28 cellular contexts compared by ENCODE assay signal in the genomic region with DNA sequence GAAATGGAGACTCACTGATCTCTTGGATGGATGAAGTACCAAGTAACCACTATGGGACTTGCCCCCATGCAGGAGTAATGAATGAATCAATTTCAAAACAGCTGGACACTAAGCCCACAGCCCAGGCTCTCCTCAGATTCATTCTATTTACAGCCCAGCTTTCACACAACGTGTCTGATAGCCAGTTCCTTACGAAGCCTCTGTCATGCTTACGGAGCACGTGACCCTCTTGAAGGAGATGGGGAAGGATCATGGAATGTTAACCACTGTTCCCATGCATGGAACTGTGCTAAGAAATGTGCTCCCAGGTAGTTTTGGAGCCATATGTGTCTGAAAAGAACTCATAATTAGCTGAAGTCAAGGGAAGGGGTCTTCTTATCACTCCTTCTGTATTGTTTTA.
DNase-seq lines count a peak whose midpoint lies in the region; ATAC-seq, FAIRE-seq and TF ChIP-seq lines count a peak whose summit lies in the region.
"Had no signal": no experiment of that assay in that cellular context is flagged by ENCODE, and none has a peak within 500 bp of the region (broad histone marks: within the 10 kb centered on the region; RNA-seq: fewer than 3 reads in every experiment).

No MANE protein-coding gene starts in this region.

- no peak overlapping the region for H3K4me3 ChIP-seq in GM23338
- H3K4me3 ChIP-seq in K562 = no peak overlapping the region
- no peak overlapping the region for H3K4me3 ChIP-seq in mesendoderm (ENCODE audit: low read length)
- H3K4me3 ChIP-seq in trophoblast cell (ENCODE audit: low read depth, low read length) = no peak overlapping the region
- H3K4me3 ChIP-seq in Caco-2 (ENCODE audit: low read depth, low read length) = no peak overlapping the region
- H3K4me3 ChIP-seq: BLaER1 treated with 17β-estradiol and CSF1 and Interleukin-3, amounts not matched to agents 10 nM and 100 nM; GM12878 had no signal

- H3K79me2 ChIP-seq in GM23338 (replicated peaks; ENCODE audit: insufficient read depth) = no peaks in the 10 kb centered on the region
- no peaks in the 10 kb centered on the region for H3K79me2 ChIP-seq in K562 (ENCODE audit: control insufficient read depth, insufficient read depth, low read length)
- H3K79me2 ChIP-seq in mesendoderm (ENCODE audit: control insufficient read depth, insufficient read depth, low read length) = no peaks in the 10 kb centered on the region
- no peaks in the 10 kb centered on the region for H3K79me2 ChIP-seq in trophoblast cell (ENCODE audit: control insufficient read depth, insufficient read depth, low read length, poor library complexity)

- no peak for DNase-seq in GM23338 (ENCODE audit: low spot score)
- no peak for DNase-seq in K562 (ENCODE audit: extremely low read depth in 1 of 4, low spot score in 3 of 4)
- DNase-seq in mesendoderm = no peak
- DNase-seq in trophoblast cell = no peak
- DNase-seq in endothelial cell (ENCODE audit: low spot score) = no peak
- DNase-seq in SW 1271 (lab: John Stamatoyannopoulos, UW) = no peak
- DNase-seq in Caco-2 = no peak
- DNase-seq: AML-193; CD4-positive, alpha-beta T cell; GDM1; H7; Kasumi-1; NCI-H1092 treated with DMSO at 0.1 percent for 48 hours; NCI-H1436; NCI-H187; NCI-H2081 treated with DMSO at 0.1 percent for 48 hours; NCI-H2171 treated with DMSO at 0.1 percent for 48 hours; NCI-H446; NCI-H524 treated with DMSO at 0.1 percent for 48 hours; NCI-H774; SIG-M5; SK-N-SH had no signal

- H3K23ac ChIP-seq in mesendoderm (ENCODE audit: low read length) (peak overlapping the region; percentile 48), trophoblast cell (ENCODE audit: low read length) (no peak overlapping the region)

- no peak for TF ChIP-seq POLR2A in K562 (conservative IDR thresholded peaks at IDR 0.05)

- no peak overlapping the region for H2BK15ac ChIP-seq in mesendoderm (replicated peaks; ENCODE audit: low read depth)

- no peak for TF ChIP-seq CTCF in GM23338 (conservative IDR thresholded peaks at IDR 0.05; ENCODE audit: low read depth in 2 of 2)
- TF ChIP-seq CTCF in K562 (IDR thresholded peaks at IDR 0.05 in 2 of 3, conservative IDR thresholded peaks at IDR 0.05 in 1 of 3; ENCODE audit: insufficient read depth in 2 of 3, low read depth in 1 of 3, low read length in 3 of 3) = no peak
- TF ChIP-seq CTCF in endothelial cell (IDR thresholded peaks at IDR 0.05; ENCODE audit: unreplicated experiment) = no peak
- TF ChIP-seq CTCF in Caco-2 (IDR thresholded peaks at IDR 0.05; ENCODE audit: insufficient read depth in 1 of 2, low read depth in 1 of 2, low read length in 1 of 2, severe bottlenecking in 1 of 2, unreplicated experiment in 1 of 2) = no peak

- no peak overlapping the region for H2BK12ac ChIP-seq in trophoblast cell (ENCODE audit: low read length)

- H3K9me1 ChIP-seq in K562 (ENCODE audit: control insufficient read depth, insufficient read depth, low read length) = no peaks in the 10 kb centered on the region

- H2BK120ac ChIP-seq in mesendoderm (ENCODE audit: low read depth, low read length) (no peak overlapping the region), trophoblast cell (ENCODE audit: insufficient read depth, low read length, poor library complexity) (no peak overlapping the region)

- H3K9me3 ChIP-seq in K562 (replicated peaks; ENCODE audit: control insufficient read depth, insufficient read depth, low read depth, low read length) (no peaks in the 10 kb centered on the region), trophoblast cell (ENCODE audit: insufficient read depth, low read depth, low read length) (peaks cover 4% of the 10 kb centered on the region), Caco-2 (no peaks in the 10 kb centered on the region)
- H3K9me3 ChIP-seq: SK-N-SH had no signal

- H3K4me2 ChIP-seq in GM23338 (no peak overlapping the region), K562 (ENCODE audit: insufficient read depth, low read length) (no peak overlapping the region), mesendoderm (ENCODE audit: low read length) (no peak overlapping the region), trophoblast cell (ENCODE audit: low read length) (no peak overlapping the region)
- H3K4me2 ChIP-seq: BLaER1 treated with 17β-estradiol and CSF1 and Interleukin-3, amounts not matched to agents 10 nM and 100 nM; SK-N-SH had no signal

- no TSS peak for BruUV-seq in K562 (replicated peaks; lab: Mats Ljungman, UMichigan)
- no TSS peak for BruUV-seq in Caco-2 (replicated peaks; lab: Mats Ljungman, UMichigan)

- H4K5ac ChIP-seq in mesendoderm (ENCODE audit: low read length) = no peak overlapping the region

- H2BK5ac ChIP-seq in mesendoderm (ENCODE audit: low read length) (no peak overlapping the region), trophoblast cell (ENCODE audit: low read depth, low read length, poor library complexity) (no peak overlapping the region)

- H3K4ac ChIP-seq in mesendoderm (ENCODE audit: low read depth, low read length) (no peak overlapping the region), trophoblast cell (ENCODE audit: low read depth, low read length) (no peak overlapping the region)

- H2AFZ ChIP-seq in GM23338 (0 out of 2 replicates have a peak overlapping the region, but pooled peaks have one; percentile 28), K562 (ENCODE audit: low read depth, low read length) (no peak overlapping the region), trophoblast cell (ENCODE audit: insufficient read depth, low read length, poor library complexity) (no peak overlapping the region)

- H3K4me1 ChIP-seq in GM23338 (ENCODE audit: insufficient read depth) (peaks cover 4% of the 10 kb centered on the region; the same call in 1 of the 2 replicates), K562 (replicated peaks in 1 of 2; ENCODE audit: control insufficient read depth in 2 of 2, insufficient read depth in 2 of 2, low read length in 2 of 2) (no peaks in the 10 kb centered on the region), mesendoderm (ENCODE audit: control insufficient read depth, low read depth, low read length) (no peaks in the 10 kb centered on the region), trophoblast cell (ENCODE audit: control insufficient read depth in 1 of 2, insufficient read depth in 2 of 2, low read length in 2 of 2) (peaks cover 5 to 8% of the 10 kb centered on the region in 2 experiments), Caco-2 (peaks cover 7% of the 10 kb centered on the region; the same call in 1 of the 2 replicates)
- H3K4me1 ChIP-seq: BLaER1 treated with 17β-estradiol and CSF1 and Interleukin-3, amounts not matched to agents 10 nM and 100 nM had no signal

- H3K56ac ChIP-seq in mesendoderm (ENCODE audit: low read length) = no peak overlapping the region

- H3K36me3 ChIP-seq in GM23338 (ENCODE audit: insufficient read depth) (no peaks in the 10 kb centered on the region), K562 (ENCODE audit: control insufficient read depth, insufficient read depth, low read length) (no peaks in the 10 kb centered on the region), mesendoderm (ENCODE audit: control insufficient read depth, insufficient read depth, low read length) (no peaks in the 10 kb centered on the region), trophoblast cell (ENCODE audit: control insufficient read depth in 1 of 2, insufficient read depth in 2 of 2, low read length in 2 of 2) (peaks cover 5 to 6% of the 10 kb centered on the region in 2 experiments), Caco-2 (ENCODE audit: control insufficient read depth, insufficient read depth, low read length) (no peaks in the 10 kb centered on the region)
- H3K36me3 ChIP-seq: BLaER1 treated with 17β-estradiol and CSF1 and Interleukin-3, amounts not matched to agents 10 nM and 100 nM had no signal

- H3K4me3 Mint-ChIP-seq in GM23338 (no peak overlapping the region), endothelial cell (ENCODE audit: unreplicated experiment) (no peak overlapping the region), Caco-2 (ENCODE audit: unreplicated experiment) (no peak overlapping the region)
- H3K4me3 Mint-ChIP-seq: CD4-positive, alpha-beta T cell had no signal

- H3K9ac ChIP-seq in K562 (ENCODE audit: insufficient read depth in 1 of 2, low read depth in 2 of 2, low read length in 2 of 2) = no peak overlapping the region
- no peak overlapping the region for H3K9ac ChIP-seq in mesendoderm (ENCODE audit: low read length)
- no peak overlapping the region for H3K9ac ChIP-seq in trophoblast cell (ENCODE audit: low read length)
- H3K9ac ChIP-seq: BLaER1 treated with 17β-estradiol and CSF1 and Interleukin-3, amounts not matched to agents 10 nM and 100 nM; SK-N-SH had no signal

- FAIRE-seq in K562 (lab: Jason Lieb, UNC) = no peak
- FAIRE-seq: A204.1, GM12878, GM19239, RCC 7860 had no signal

- H3K36me3 Mint-ChIP-seq in GM23338 (ENCODE audit: low read depth) (peaks cover 9% of the 10 kb centered on the region), endothelial cell (ENCODE audit: low read depth, unreplicated experiment) (peaks cover 7% of the 10 kb centered on the region), Caco-2 (ENCODE audit: insufficient read depth, unreplicated experiment) (no peaks in the 10 kb centered on the region)

- H2AK5ac ChIP-seq in mesendoderm (ENCODE audit: low read length) = no peak overlapping the region
- H2AK5ac ChIP-seq in trophoblast cell (ENCODE audit: low read length) = peak overlapping the region; percentile 53

- CTCF ChIA-PET in K562 (lab: Yijun Ruan, JAX; ENCODE audit: low intra/inter-chr PET ratio) (no interaction called here), Caco-2 (lab: Charles Lee) (interaction anchor here (0.6 kb wide), 1 partner anchor 528 kb away, joined by 3 read pairs; no protein-coding TSS in a partner anchor)

- H3K27me3 Mint-ChIP-seq in GM23338 (ENCODE audit: insufficient read depth, low read depth, poor library complexity) (peaks cover 9% of the 10 kb centered on the region), endothelial cell (ENCODE audit: unreplicated experiment) (no peaks in the 10 kb centered on the region), Caco-2 (ENCODE audit: insufficient read depth, unreplicated experiment) (no peaks in the 10 kb centered on the region)

- H3K4me1 Mint-ChIP-seq in GM23338 (peaks cover 7% of the 10 kb centered on the region), endothelial cell (ENCODE audit: unreplicated experiment) (peaks cover 3% of the 10 kb centered on the region), Caco-2 (ENCODE audit: low read depth, unreplicated experiment) (peaks cover 6% of the 10 kb centered on the region)

- H4K20me1 ChIP-seq in GM23338 (replicated peaks; ENCODE audit: insufficient read depth) (no peaks in the 10 kb centered on the region), K562 (replicated peaks; ENCODE audit: control insufficient read depth, insufficient read depth, low read length) (no peaks in the 10 kb centered on the region)
- H4K20me1 ChIP-seq: BLaER1 treated with 17β-estradiol and CSF1 and Interleukin-3, amounts not matched to agents 10 nM and 100 nM had no signal

- H3K14ac ChIP-seq in trophoblast cell (ENCODE audit: low read length) = no peak overlapping the region

- POLR2A ChIA-PET in K562 (lab: Yijun Ruan, JAX) (no interaction called here), Caco-2 (lab: Charles Lee) (no interaction called here)

- H4K91ac ChIP-seq in trophoblast cell (ENCODE audit: low read depth, low read length) = no peak overlapping the region

- TF ChIP-seq RAD21 in K562 (CRISPR knock-in tag; conservative IDR thresholded peaks at IDR 0.05 in 1 of 2, IDR thresholded peaks at IDR 0.05 in 1 of 2) = no peak

- H3K9me3 Mint-ChIP-seq in GM23338 (peaks cover 14% of the 10 kb centered on the region; the same call in 2 of the 3 replicates), endothelial cell (ENCODE audit: unreplicated experiment) (peaks cover 7% of the 10 kb centered on the region), Caco-2 (ENCODE audit: unreplicated experiment) (no peaks in the 10 kb centered on the region)

- H4K12ac ChIP-seq in trophoblast cell (ENCODE audit: low read depth, low read length) = no peak overlapping the region

- in situ Hi-C loops in K562 (cut with MboI) = no loop called here

- H3K27ac Mint-ChIP-seq in GM23338 (no peak overlapping the region), endothelial cell (ENCODE audit: unreplicated experiment) (no peak overlapping the region), Caco-2 (ENCODE audit: unreplicated experiment) (no peak overlapping the region)
- H3K27ac Mint-ChIP-seq: CD4-positive, alpha-beta T cell had no signal

- no peaks in the 10 kb centered on the region for H3F3A ChIP-seq in GM23338 (replicated peaks; ENCODE audit: low read depth)

- no peak overlapping the region for H4K8ac ChIP-seq in mesendoderm (ENCODE audit: low read depth, low read length)
- peak overlapping the region; percentile 4 for H4K8ac ChIP-seq in trophoblast cell (ENCODE audit: low read depth, low read length)

- 0% methylated on average over 4 of the region's 4 CpGs for WGBS in K562 (ENCODE audit: insufficient coverage, low coverage, missing lambda C conversion rate)
- no CpG with 5 or more reads among the region's 4 CpGs for WGBS in mesendoderm (ENCODE audit: extremely low coverage, insufficient coverage, low lambda C conversion rate)
- no CpG with 5 or more reads among the region's 4 CpGs for WGBS in trophoblast cell (ENCODE audit: extremely low coverage, insufficient coverage, insufficient read length)

- no peak for TF ChIP-seq EP300 in K562 (IDR thresholded peaks at IDR 0.05; ENCODE audit: low read length)

- H3K27me3 ChIP-seq in GM23338 (ENCODE audit: insufficient read depth) = no peaks in the 10 kb centered on the region
- H3K27me3 ChIP-seq in K562 (ENCODE audit: control insufficient read depth in 2 of 2, insufficient read depth in 2 of 2, low read length in 2 of 2) = peaks cover 8 to 29% of the 10 kb centered on the region in 2 experiments; a peak in 4 of 5 replicates
- H3K27me3 ChIP-seq in mesendoderm (ENCODE audit: insufficient read depth, low read length, poor library complexity) = no peaks in the 10 kb centered on the region
- no peaks in the 10 kb centered on the region for H3K27me3 ChIP-seq in trophoblast cell (ENCODE audit: insufficient read depth, low read length)
- no peaks in the 10 kb centered on the region for H3K27me3 ChIP-seq in Caco-2 (replicated peaks; ENCODE audit: control insufficient read depth, insufficient read depth, low read length)

- intact Hi-C loops in K562 (cut with micrococcal nuclease) = no loop called here
- intact Hi-C loops in Caco-2 (cut with micrococcal nuclease; ENCODE audit: unreplicated experiment) = no loop called here

- no peaks in the 10 kb centered on the region for H3K9me2 ChIP-seq in GM23338 (ENCODE audit: insufficient read depth)
- H3K9me2 ChIP-seq: SK-N-SH had no signal

- no peak overlapping the region for H3K27ac ChIP-seq in GM23338 (ENCODE audit: low read depth)
- no peak overlapping the region for H3K27ac ChIP-seq in K562 (ENCODE audit: extremely low read depth, low read depth, low read length)
- no peak overlapping the region for H3K27ac ChIP-seq in mesendoderm (ENCODE audit: low read depth, low read length)
- H3K27ac ChIP-seq in trophoblast cell (ENCODE audit: low read depth, low read length) = no peak overlapping the region
- H3K27ac ChIP-seq: BLaER1 treated with 17β-estradiol and CSF1 and Interleukin-3, amounts not matched to agents 10 nM and 100 nM had no signal

- ATAC-seq in GM23338 (no peak), K562 (no peak), GM18909 (IDR thresholded peaks at IDR 0.05; ENCODE audit: poor library complexity, unreplicated experiment) (no peak)
- ATAC-seq: GM12878 had no signal

- H3K79me1 ChIP-seq in mesendoderm (ENCODE audit: low read length) = no peaks in the 10 kb centered on the region
- H3K79me1 ChIP-seq in trophoblast cell (ENCODE audit: low read length) = peaks cover 2% of the 10 kb centered on the region

- H3K18ac ChIP-seq in mesendoderm (ENCODE audit: low read length) = no peak overlapping the region
- H3K18ac ChIP-seq in trophoblast cell (ENCODE audit: low read length) = no peak overlapping the region
